In genomic region chr7:139382439-139382838, GRCh38 we compare ENCODE assay signal across 24 cellular contexts. TPM values are rescaled to one million over a fixed set of nuclear protein-coding genes. Genes with fewer than 3 reads are reported as not detected.
DNase-seq lines count a peak whose midpoint lies in the region; ATAC-seq, FAIRE-seq and TF ChIP-seq lines count a peak whose summit lies in the region.
"Had no signal": no experiment of that assay in that cellular context is flagged by ENCODE, and none has a peak within 500 bp of the region (broad histone marks: within the 10 kb centered on the region; RNA-seq: fewer than 3 reads in every experiment).

No MANE protein-coding gene starts in this region.

- no peaks in the 10 kb centered on the region for H3K27me3 ChIP-seq in K562 (ENCODE audit: control insufficient read depth in 2 of 2, insufficient read depth in 2 of 2, low read length in 2 of 2)
- H3K27me3 ChIP-seq in aorta (ENCODE audit: control insufficient read depth in 1 of 2, insufficient read depth in 2 of 2, low read length in 1 of 2): no peaks in the 10 kb centered on the region

- H3K9me3 ChIP-seq in K562 (replicated peaks; ENCODE audit: control insufficient read depth, insufficient read depth, low read depth, low read length) (no peaks in the 10 kb centered on the region), aorta (ENCODE audit: control insufficient read depth, low read length) (no peaks in the 10 kb centered on the region)

- H4K20me1 ChIP-seq in K562 (replicated peaks; ENCODE audit: control insufficient read depth, insufficient read depth, low read length): no peaks in the 10 kb centered on the region

- peaks cover 67% of the 10 kb centered on the region for H3K79me2 ChIP-seq in K562 (ENCODE audit: control insufficient read depth, insufficient read depth, low read length)

- WGBS in K562 (ENCODE audit: insufficient coverage, low coverage, missing lambda C conversion rate): 93% methylated on average over 6 of the region's 6 CpGs
- WGBS in aorta, 2 donors: 91 to 97% methylated on average over 6 of the region's 6 CpGs

- H3K4me3 Mint-ChIP-seq in osteocyte (ENCODE audit: unreplicated experiment): no peak overlapping the region
- H3K4me3 Mint-ChIP-seq: CD14-positive monocyte, IgD-negative memory B cell, T-helper 17 cell had no signal

- H3K27ac Mint-ChIP-seq in osteocyte (ENCODE audit: unreplicated experiment): no peak overlapping the region
- H3K27ac Mint-ChIP-seq: T-helper 17 cell had no signal

- ATAC-seq in K562: no peak; the same call in 2 of the 3 replicates
- ATAC-seq in aorta (ENCODE audit: low FRiP score): no peak
- ATAC-seq: T-helper 17 cell had no signal

- H3K36me3 ChIP-seq in K562 (ENCODE audit: control insufficient read depth, insufficient read depth, low read length) (peaks cover 80% of the 10 kb centered on the region), aorta (ENCODE audit: control insufficient read depth in 1 of 2, insufficient read depth in 2 of 2, low read length in 1 of 2) (peaks cover 2% of the 10 kb centered on the region in 2 donors)

- no peak for TF ChIP-seq CTCF in K562 (IDR thresholded peaks at IDR 0.05 in 2 of 3, conservative IDR thresholded peaks at IDR 0.05 in 1 of 3; ENCODE audit: insufficient read depth in 2 of 3, low read depth in 1 of 3, low read length in 3 of 3)
- no peak for TF ChIP-seq CTCF in osteocyte (IDR thresholded peaks at IDR 0.05)

- peak; percentile 15 to 32 for DNase-seq in NCI-H524 (lab: John Stamatoyannopoulos, UW)
- DNase-seq in NCI-H524 treated with DMSO at 0.1 percent for 48 hours (lab: John Stamatoyannopoulos, UW): no peak
- DNase-seq in NCI-H69 (lab: John Stamatoyannopoulos, UW): peak; percentile 9
- DNase-seq in K562 (ENCODE audit: extremely low read depth in 1 of 4, low spot score in 3 of 4): no peak
- no peak for DNase-seq in aorta
- no peak for DNase-seq in osteocyte (ENCODE audit: extremely low spot score, unreplicated experiment)
- no peak for DNase-seq in foreskin melanocyte
- DNase-seq: 8988T; AML-193; GM23248; HCEC 1CT; Kasumi-1; NCI-H1694 treated with DMSO at 0.1 percent for 48 hours; NCI-H2081 treated with DMSO at 0.1 percent for 48 hours; NCI-H2171 treated with DMSO at 0.1 percent for 48 hours; NK-92 treated with Interleukin-12 subunit alpha and Interleukin-12 subunit beta, amount 100 ng/mL, for 24 hours; OCI-M1; SHP77; SW 1271; T-helper 17 cell had no signal

- no peak for TF ChIP-seq POLR2A in K562 (conservative IDR thresholded peaks at IDR 0.05)

- H3K9me3 Mint-ChIP-seq in osteocyte (ENCODE audit: unreplicated experiment): no peaks in the 10 kb centered on the region
- H3K9me3 Mint-ChIP-seq: IgD-negative memory B cell had no signal

- no peak for TF ChIP-seq RAD21 in K562 (CRISPR knock-in tag; conservative IDR thresholded peaks at IDR 0.05 in 1 of 2, IDR thresholded peaks at IDR 0.05 in 1 of 2)

- H3K4me1 ChIP-seq in K562 (replicated peaks in 1 of 2; ENCODE audit: control insufficient read depth in 2 of 2, insufficient read depth in 2 of 2, low read length in 2 of 2) (peaks cover 0 to 4% of the 10 kb centered on the region in 2 experiments; a peak in 1 of 5 replicates), aorta (ENCODE audit: control insufficient read depth in 1 of 2, insufficient read depth in 2 of 2, low read length in 2 of 2) (no peaks in the 10 kb centered on the region)

- H3K36me3 Mint-ChIP-seq in osteocyte (ENCODE audit: unreplicated experiment): peaks cover 34% of the 10 kb centered on the region

- peaks cover 2% of the 10 kb centered on the region for H3K4me1 Mint-ChIP-seq in osteocyte (ENCODE audit: unreplicated experiment)
- H3K4me1 Mint-ChIP-seq: CD14-positive monocyte had no signal

- H3K27me3 Mint-ChIP-seq in osteocyte (ENCODE audit: unreplicated experiment): no peaks in the 10 kb centered on the region
- H3K27me3 Mint-ChIP-seq: IgD-negative memory B cell, T-helper 17 cell had no signal

- H2AFZ ChIP-seq in K562 (ENCODE audit: low read depth, low read length): no peak overlapping the region
- H2AFZ ChIP-seq: GM23248 had no signal

- H3K9ac ChIP-seq in K562 (ENCODE audit: insufficient read depth in 1 of 2, low read depth in 2 of 2, low read length in 2 of 2): no peak overlapping the region; a peak in 1 of 4 replicates
- H3K9ac ChIP-seq: GM23248 had no signal

- BruUV-seq in K562 (replicated peaks; lab: Mats Ljungman, UMichigan): no TSS peak

- no peak overlapping the region for H3K4me3 ChIP-seq in K562
- no peak overlapping the region for H3K4me3 ChIP-seq in aorta (ENCODE audit: low read length in 2 of 2)
- H3K4me3 ChIP-seq: GM23248 had no signal

- H3K27ac ChIP-seq in K562 (ENCODE audit: extremely low read depth, low read depth, low read length): no peak overlapping the region
- H3K27ac ChIP-seq in aorta (ENCODE audit: low read depth in 1 of 2, low read length in 2 of 2): no peak overlapping the region
- H3K27ac ChIP-seq: GM23248 had no signal

- H3K4me2 ChIP-seq in K562 (ENCODE audit: insufficient read depth, low read length): no peak overlapping the region

- no peak for TF ChIP-seq EP300 in K562 (IDR thresholded peaks at IDR 0.05; ENCODE audit: low read length)

- FAIRE-seq in K562 (lab: Jason Lieb, UNC): no peak
- FAIRE-seq: GM12892, RCC 7860 had no signal

- POLR2A ChIA-PET in K562 (lab: Yijun Ruan, JAX): interaction anchor here (0.6 to 1.9 kb wide), 9 partner anchors 9 to 1416 kb away, joined by 3 to 7 read pairs (median 4); partner anchors contain the start of gene LUC7L2

- CTCF ChIA-PET in K562 (lab: Yijun Ruan, JAX; ENCODE audit: low intra/inter-chr PET ratio): no interaction called here

- in situ Hi-C loops in K562 (cut with MboI): no loop called here

- intact Hi-C loops in K562 (cut with micrococcal nuclease): no loop called here
- intact Hi-C loops in aorta (cut with DNase I): no loop called here

- no peaks in the 10 kb centered on the region for H3K9me1 ChIP-seq in K562 (ENCODE audit: control insufficient read depth, insufficient read depth, low read length)

TF ChIP-seq in K562, 482 proteins besides CTCF, POLR2A, EP300 and RAD21 (continues in another document):
- peak; percentile 93 for TF ChIP-seq NFIC (IDR thresholded peaks at IDR 0.05)

RNA-seq across cellular contexts. Expression of gene LUC7L2, which starts 22.7 kb away (rescaled TPM):
- total RNA-seq in K562 (2011; cell fraction: chromatin; rRNA removed; ENCODE audit: low replicate concordance): 93.5 and 286 TPM in 2 replicates
- total RNA-seq in K562 (2011; cell fraction: nucleolus; rRNA removed): 133 and 154 TPM in 2 replicates
- total RNA-seq in K562 (2011; cell fraction: nucleoplasm; rRNA removed): 161 and 217 TPM in 2 replicates
- total RNA-seq in K562 (2014; rRNA removed) (110 and 119 TPM in 2 replicates), K562 (2014; rRNA removed; fragmentation: Illumina TruSeq; extraction: Trizol) (144 and 164 TPM in 2 replicates), K562 (2015; rRNA removed; fragmentation: Illumina TruSeq; extraction: Trizol) (141 and 144 TPM in 2 replicates), K562 (2021) (198 and 207 TPM in 2 replicates), aorta (100 to 1,000 TPM; 103 to 121 TPM), osteocyte (112 and 116 TPM in 2 replicates)
- polyA plus RNA-seq in K562 (2011; rRNA removed) (95.0 and 115 TPM in 2 replicates), K562 (2014; fragmentation: Illumina TruSeq; extraction: Trizol) (137 and 168 TPM in 2 replicates), K562 (2014; fragmentation: Nextera tagmentation; extraction: Ambion mirVana) (10 to 100 TPM; 56.1 to 66.5 TPM), K562 (2014; rRNA removed) (117 and 144 TPM in 2 replicates), aorta (10 to 100 TPM; 37.4 to 79.7 TPM)
- polyA plus RNA-seq in K562 (2011; cell fraction: cytosol; rRNA removed): 61.1 and 102 TPM in 2 replicates
- 137 and 144 TPM in 2 replicates for polyA plus RNA-seq in K562 (2011; cell fraction: nucleus; rRNA removed)
- 102 and 214 TPM in 2 replicates for polyA plus RNA-seq in K562 (2012)
- 121 and 164 TPM in 2 replicates for polyA minus RNA-seq in K562 (2011; rRNA and poly(A)+ RNA removed)
- polyA minus RNA-seq in K562 (2011; cell fraction: cytosol; rRNA and poly(A)+ RNA removed): 55.3 and 77.4 TPM in 2 replicates
- 193 and 262 TPM in 2 replicates for polyA minus RNA-seq in K562 (2011; cell fraction: nucleus; rRNA and poly(A)+ RNA removed)

RNA-seq across cellular contexts. Expression of gene FMC1, which starts 41.3 kb away (rescaled TPM):
- 10.0 and 12.5 TPM in 2 replicates for total RNA-seq in K562 (2011; cell fraction: chromatin; rRNA removed; ENCODE audit: low replicate concordance)
- 17.1 and 19.0 TPM in 2 replicates for total RNA-seq in K562 (2011; cell fraction: nucleolus; rRNA removed)
- 19.2 and 21.5 TPM in 2 replicates for total RNA-seq in K562 (2011; cell fraction: nucleoplasm; rRNA removed)
- total RNA-seq in K562 (2014; rRNA removed): 25.8 and 28.6 TPM in 2 replicates
- total RNA-seq in K562 (2014; rRNA removed; fragmentation: Illumina TruSeq; extraction: Trizol): 16.8 and 26.1 TPM in 2 replicates
- total RNA-seq in K562 (2015; rRNA removed; fragmentation: Illumina TruSeq; extraction: Trizol): 12.1 and 14.0 TPM in 2 replicates
- total RNA-seq in K562 (2021): 29.0 TPM in 2 replicates
- 30.6 and 49.5 TPM in 2 replicates for polyA plus RNA-seq in K562 (2011; rRNA removed)
- polyA plus RNA-seq in K562 (2011; cell fraction: cytosol; rRNA removed): 37.2 and 46.5 TPM in 2 replicates
- polyA plus RNA-seq in K562 (2011; cell fraction: nucleus; rRNA removed): 32.2 and 54.0 TPM in 2 replicates
- polyA plus RNA-seq in K562 (2012): 42.5 and 51.0 TPM in 2 replicates
- 14.1 and 25.3 TPM in 2 replicates for polyA plus RNA-seq in K562 (2014; fragmentation: Illumina TruSeq; extraction: Trizol)
- 100 to 1,000 TPM; 112 to 116 TPM for polyA plus RNA-seq in K562 (2014; fragmentation: Nextera tagmentation; extraction: Ambion mirVana)
- polyA plus RNA-seq in K562 (2014; rRNA removed): 35.3 and 37.8 TPM in 2 replicates
- polyA minus RNA-seq in K562 (2011; rRNA and poly(A)+ RNA removed): 7.4 and 8.4 TPM in 2 replicates
- 5.2 and 8.2 TPM in 2 replicates for polyA minus RNA-seq in K562 (2011; cell fraction: cytosol; rRNA and poly(A)+ RNA removed)
- polyA minus RNA-seq in K562 (2011; cell fraction: nucleus; rRNA and poly(A)+ RNA removed): 4.3 and 8.8 TPM in 2 replicates
- 1 to 10 TPM; 6.9 to 9.6 TPM for total RNA-seq in aorta
- polyA plus RNA-seq in aorta: 10 to 100 TPM; 24.4 to 28.3 TPM
- 8.6 and 13.5 TPM in 2 replicates for total RNA-seq in osteocyte

Comparison
In these comparisons a context has a peak if more than half of its experiments do, and no peak if none do; other contexts are left out.
1. DNase-seq: peak in NCI-H524 (2 of 2) and NCI-H69 (single experiment); none in NCI-H524 treated with DMSO at 0.1 percent for 48 hours (single experiment), K562 (0 of 4), aorta (0 of 2), osteocyte (single experiment) and foreskin melanocyte (single experiment).